Comparison of ENCODE assay signal across 8 cellular contexts in genomic region chr20:36462440-36463211, GRCh38.
DNase-seq lines count a peak whose midpoint lies in the region; ATAC-seq and TF ChIP-seq lines count a peak whose summit lies in the region.

No MANE protein-coding gene starts in this region.

- H3K4me3 ChIP-seq in colonic mucosa, result peak overlapping the region; percentile 55
- peak overlapping the region; percentile 83 for H3K4me3 ChIP-seq in lower lobe of right lung
- peak overlapping the region; percentile 92 to 97 for H3K4me3 ChIP-seq in tibial artery

- intact Hi-C loops in colonic mucosa (cut with DNase I), result no loop called here
- intact Hi-C loops in lower lobe of right lung (cut with DNase I), result no loop called here
- intact Hi-C loops in tibial artery (cut with DNase I; ENCODE audit: low total_unique reads), result loop anchor here (2.0 kb wide), 1 partner anchor 80 kb away; no protein-coding TSS in a partner anchor

- H3K4me1 ChIP-seq in colonic mucosa (peaks cover 30% of the 10 kb centered on the region), lower lobe of right lung (peaks cover 56% of the 10 kb centered on the region), tibial artery (peaks cover 5 to 65% (median 51%) of the 10 kb centered on the region in 4 donors)

- peak; percentile 44 for DNase-seq in DMS 273 (lab: John Stamatoyannopoulos, UW; ENCODE audit: unreplicated experiment)
- DNase-seq in DMS 273 treated with DMSO at 0.1 percent for 48 hours (lab: John Stamatoyannopoulos, UW), result no peak
- DNase-seq in OCI-M1 (lab: John Stamatoyannopoulos, UW), result peak; percentile 51
- peak; percentile 42 for DNase-seq in colonic mucosa
- peak; percentile 71 for DNase-seq in lower lobe of right lung
- peak; percentile 80 to 93 for DNase-seq in tibial artery
- DNase-seq in stimulated activated naive CD4-positive, alpha-beta T cell treated with Interleukin-2 at 50 U/mL for 16 hours (lab: John Stamatoyannopoulos, UW), result no peak

- H3K9me3 ChIP-seq in colonic mucosa (no peaks in the 10 kb centered on the region), lower lobe of right lung (no peaks in the 10 kb centered on the region), tibial artery (no peaks in the 10 kb centered on the region)

- H3K36me3 ChIP-seq in colonic mucosa (no peaks in the 10 kb centered on the region), lower lobe of right lung (peaks cover 3% of the 10 kb centered on the region), tibial artery (no peaks in the 10 kb centered on the region)

- H3K27ac ChIP-seq in colonic mucosa (peak overlapping the region; percentile 77), lower lobe of right lung (peak overlapping the region; percentile 90), tibial artery (peak overlapping the region; percentile 99)

- ATAC-seq in lower lobe of right lung, result peak; percentile 6 to 30
- ATAC-seq in HG03280 (IDR thresholded peaks at IDR 0.05; ENCODE audit: unreplicated experiment), result no peak

- TF ChIP-seq CTCF in colonic mucosa (IDR thresholded peaks at IDR 0.05), result no peak
- no peak for TF ChIP-seq CTCF in lower lobe of right lung (IDR thresholded peaks at IDR 0.05)
- TF ChIP-seq CTCF in tibial artery (IDR thresholded peaks at IDR 0.05), result no peak

- peak overlapping the region; percentile 92 to 99 for H3K9ac ChIP-seq in colonic mucosa (ENCODE audit: low read depth in 2 of 2, low read length in 2 of 2)

- H3K27me3 ChIP-seq in colonic mucosa, result no peaks in the 10 kb centered on the region
- H3K27me3 ChIP-seq in lower lobe of right lung (ENCODE audit: low read depth), result no peaks in the 10 kb centered on the region
- no peaks in the 10 kb centered on the region for H3K27me3 ChIP-seq in tibial artery

Comparison
In these comparisons a context has a peak if more than half of its experiments do, and no peak if none do; other contexts are left out.
1. DNase-seq: peak in DMS 273 (single experiment), OCI-M1 (single experiment), colonic mucosa (single experiment), lower lobe of right lung (single experiment) and tibial artery (2 of 2); none in DMS 273 treated with DMSO at 0.1 percent for 48 hours (single experiment) and stimulated activated naive CD4-positive, alpha-beta T cell treated with Interleukin-2 at 50 U/mL for 16 hours (single experiment).
2. Peak in every context shown above with its lines, with median percentiles within 50 percentile points of each other: H3K27ac ChIP-seq and H3K4me3 ChIP-seq.